Comparison of ENCODE assay signal across 11 cellular contexts in genomic region chr1:185499986-185500626, GRCh38.
DNase-seq lines count a peak whose midpoint lies in the region; ATAC-seq and TF ChIP-seq lines count a peak whose summit lies in the region.
"Had no signal": no experiment of that assay in that cellular context is flagged by ENCODE, and none has a peak within 500 bp of the region (broad histone marks: within the 10 kb centered on the region; RNA-seq: fewer than 3 reads in every experiment).

No MANE protein-coding gene starts in this region.

- H3K4me3 ChIP-seq in cardiac fibroblast (replicated peaks in 1 of 2; ENCODE audit: low read depth in 2 of 2, low read length in 2 of 2), result no peak overlapping the region
- H3K4me3 ChIP-seq: Peyer's patch had no signal

- peak; percentile 87 to 92 for ATAC-seq in activated CD4-positive, CD25-positive, alpha-beta regulatory T cell treated with anti-CD3 and anti-CD28 coated beads, Interleukin-2, amount 50 U/mL, for 24 hours
- ATAC-seq in HG02938 (IDR thresholded peaks at IDR 0.05; ENCODE audit: unreplicated experiment), result no peak

- DNase-seq in activated CD4-positive, CD25-positive, alpha-beta regulatory T cell (lab: John Stamatoyannopoulos, UW), result no peak
- DNase-seq in LHCN-M2 (ENCODE audit: low read depth) (peak; percentile 89), cardiac fibroblast (ENCODE audit: low read depth in 2 of 2) (peak; percentile 62 to 94), pulmonary artery endothelial cell (ENCODE audit: low read depth, low spot score) (peak; percentile 44), midbrain (lab: John Stamatoyannopoulos, UW) (no peak), COLO668 (lab: John Stamatoyannopoulos, UW; ENCODE audit: unreplicated experiment) (no peak)
- DNase-seq: activated CD4-positive, alpha-beta T cell treated with anti-CD3 and anti-CD28 coated beads, Interleukin-2, amount 50 U/mL, for 4 hours; NCI-H1092 treated with DMSO at 0.1 percent for 48 hours; Peyer's patch had no signal

- TF ChIP-seq CTCF in cardiac fibroblast (IDR thresholded peaks at IDR 0.05; ENCODE audit: low read depth, low read length), result no peak

Comparison
In these comparisons a context has a peak if more than half of its experiments do, and no peak if none do; other contexts are left out.
1. DNase-seq: peak in LHCN-M2 (single experiment), cardiac fibroblast (2 of 2) and pulmonary artery endothelial cell (single experiment); none in activated CD4-positive, CD25-positive, alpha-beta regulatory T cell (0 of 4), midbrain (single experiment) and COLO668 (single experiment).